ENCODE assay signal across 16 cellular contexts in genomic region chr15:87724330-87724729, GRCh38.
DNase-seq lines count a peak whose midpoint lies in the region; ATAC-seq and TF ChIP-seq lines count a peak whose summit lies in the region.
"Had no signal": no experiment of that assay in that cellular context is flagged by ENCODE, and none has a peak within 500 bp of the region (broad histone marks: within the 10 kb centered on the region; RNA-seq: fewer than 3 reads in every experiment).

No MANE protein-coding gene starts in this region.

- H3K4me3 ChIP-seq in NB4 (ENCODE audit: low read depth, low read length) (no peak overlapping the region), lower lobe of right lung (no peak overlapping the region), A673 (ENCODE audit: low read depth, low read length, poor library complexity, severe bottlenecking) (no peak overlapping the region)
- H3K4me3 ChIP-seq: GM23248 had no signal

- DNase-seq in GDM1 (lab: John Stamatoyannopoulos, UW) (peak; percentile 53), NB4 (ENCODE audit: low read depth) (peak; percentile 26), UCSD-AML1 (lab: John Stamatoyannopoulos, UW; ENCODE audit: unreplicated experiment) (peak; percentile 11), lower lobe of right lung (peak; percentile 54), amniotic stem cell (lab: John Stamatoyannopoulos, UW) (no peak), HCEC 1CT (no peak), A673 (ENCODE audit: low spot score) (no peak), NCI-H2107 treated with DMSO at 0.1 percent for 48 hours (lab: John Stamatoyannopoulos, UW; ENCODE audit: unreplicated experiment) (no peak)
- DNase-seq: AML-193; Calu3; CD4-positive, alpha-beta T cell; GM23248; NCI-H1105 treated with DMSO at 0.1 percent for 48 hours; NCI-H187 treated with DMSO at 0.1 percent for 48 hours; NCI-H2171 treated with DMSO at 0.1 percent for 48 hours had no signal

- BruUV-seq in A673 (replicated peaks; lab: Mats Ljungman, UMichigan) = no TSS peak

- H3K27ac ChIP-seq in lower lobe of right lung (no peak overlapping the region), A673 (ENCODE audit: low read depth, low read length, poor library complexity, severe bottlenecking) (no peak overlapping the region)
- H3K27ac ChIP-seq: GM23248, RWPE1 had no signal

- intact Hi-C loops in lower lobe of right lung (cut with DNase I) (no loop called here), A673 (cut with micrococcal nuclease; ENCODE audit: unreplicated experiment) (no loop called here)

- POLR2A ChIA-PET in A673 (lab: Charles Lee; ENCODE audit: low non-redundant PET) = no interaction called here

- TF ChIP-seq CTCF in NB4 (IDR thresholded peaks at IDR 0.05; ENCODE audit: low read depth, low read length) = no peak
- TF ChIP-seq CTCF in lower lobe of right lung (IDR thresholded peaks at IDR 0.05) = no peak
- no peak for TF ChIP-seq CTCF in A673 (conservative IDR thresholded peaks at IDR 0.05; ENCODE audit: low read depth, low read length)

- H3K4me1 ChIP-seq in lower lobe of right lung (no peaks in the 10 kb centered on the region), A673 (ENCODE audit: insufficient read depth, low read length, poor library complexity, severe bottlenecking) (no peaks in the 10 kb centered on the region)

- ATAC-seq in lower lobe of right lung = peak; percentile 37 to 76

- no peaks in the 10 kb centered on the region for H3K9me3 ChIP-seq in lower lobe of right lung
- no peaks in the 10 kb centered on the region for H3K9me3 ChIP-seq in A673 (ENCODE audit: low read depth, low read length, poor library complexity, severe bottlenecking)

- TF ChIP-seq POLR2A in NB4 (IDR thresholded peaks at IDR 0.05; ENCODE audit: extremely low read depth, insufficient read length) = no peak

- CTCF ChIA-PET in A673 (lab: Charles Lee) = no interaction called here

- H3K36me3 ChIP-seq in lower lobe of right lung = no peaks in the 10 kb centered on the region
- no peaks in the 10 kb centered on the region for H3K36me3 ChIP-seq in A673 (ENCODE audit: insufficient read depth, low read length, poor library complexity, severe bottlenecking)

- H3K27me3 ChIP-seq in lower lobe of right lung (ENCODE audit: low read depth) = no peaks in the 10 kb centered on the region
- H3K27me3 ChIP-seq in A673 (replicated peaks; ENCODE audit: insufficient read depth, low read depth, low read length, poor library complexity) = no peaks in the 10 kb centered on the region

Comparison
In these comparisons a context has a peak if more than half of its experiments do, and no peak if none do; other contexts are left out.
1. DNase-seq: peak in GDM1 (single experiment), NB4 (single experiment), UCSD-AML1 (single experiment) and lower lobe of right lung (single experiment); none in amniotic stem cell (single experiment), HCEC 1CT (single experiment), A673 (single experiment) and NCI-H2107 treated with DMSO at 0.1 percent for 48 hours (single experiment).